Comparison of ENCODE assay signal across 8 cellular contexts in genomic region chr1:28882009-28882628, GRCh38. TPM values are rescaled to one million over a fixed set of nuclear protein-coding genes. Genes with fewer than 3 reads are reported as not detected.
DNase-seq lines count a peak whose midpoint lies in the region; ATAC-seq and TF ChIP-seq lines count a peak whose summit lies in the region.

No MANE protein-coding gene starts in this region.

- peak overlapping the region; percentile 45 for H3K4me2 ChIP-seq in Loucy (ENCODE audit: low read depth, low read length, poor library complexity, severe bottlenecking)
- H3K4me2 ChIP-seq in fibroblast of lung (ENCODE audit: extremely low read depth, insufficient read depth, low read length), result no peak overlapping the region
- H3K4me2 ChIP-seq in neural cell (ENCODE audit: low read length), result no peak overlapping the region

- H3K4me1 ChIP-seq in Loucy (ENCODE audit: insufficient read depth, low read length, poor library complexity, severe bottlenecking) (peaks cover 42% of the 10 kb centered on the region), fibroblast of lung (ENCODE audit: control insufficient read depth, extremely low read depth, insufficient read depth, low read length) (peaks cover 11% of the 10 kb centered on the region)

- peak; percentile 95 for TF ChIP-seq CTCF in Loucy (conservative IDR thresholded peaks at IDR 0.05; ENCODE audit: low read length)
- TF ChIP-seq CTCF in fibroblast of lung (conservative IDR thresholded peaks at IDR 0.05 in 1 of 2, IDR thresholded peaks at IDR 0.05 in 1 of 2; ENCODE audit: low read depth in 1 of 2, low read length in 2 of 2), result peak; percentile 86 to 95
- peak; percentile 97 for TF ChIP-seq CTCF in neural cell (IDR thresholded peaks at IDR 0.05; ENCODE audit: poor library complexity, severe bottlenecking)

- peak overlapping the region; percentile 60 to 80 for H3K27ac Mint-ChIP-seq in stimulated activated naive CD8-positive, alpha-beta T cell treated with anti-CD3 and anti-CD28 coated beads, Interleukin-15, amount 100 ng/mL, for 72 hours

- H3K36me3 ChIP-seq in Loucy (ENCODE audit: insufficient read depth, low read length), result no peaks in the 10 kb centered on the region
- no peaks in the 10 kb centered on the region for H3K36me3 ChIP-seq in fibroblast of lung (ENCODE audit: control insufficient read depth, insufficient read depth, low read length)
- no peaks in the 10 kb centered on the region for H3K36me3 ChIP-seq in neural cell (ENCODE audit: insufficient read depth, low read length)

- H4K20me1 ChIP-seq in Loucy (ENCODE audit: insufficient read depth, low read length, poor library complexity, severe bottlenecking) (no peaks in the 10 kb centered on the region), fibroblast of lung (ENCODE audit: control insufficient read depth, extremely low read depth, insufficient read depth, low read length) (no peaks in the 10 kb centered on the region), neural cell (ENCODE audit: insufficient read depth) (no peaks in the 10 kb centered on the region)

- TF ChIP-seq RAD21 in neural cell (conservative IDR thresholded peaks at IDR 0.05), result peak; percentile 99

- H3K27me3 Mint-ChIP-seq in stimulated activated naive CD8-positive, alpha-beta T cell treated with anti-CD3 and anti-CD28 coated beads, Interleukin-15, amount 100 ng/mL, for 72 hours, result no peaks in the 10 kb centered on the region

- H3K4me3 Mint-ChIP-seq in stimulated activated naive CD8-positive, alpha-beta T cell treated with anti-CD3 and anti-CD28 coated beads, Interleukin-15, amount 100 ng/mL, for 72 hours, result peak overlapping the region; percentile 18 to 34

- no peaks in the 10 kb centered on the region for H3K9me2 ChIP-seq in Loucy (replicated peaks; ENCODE audit: low read depth, low read length)
- no peaks in the 10 kb centered on the region for H3K9me2 ChIP-seq in neural cell (ENCODE audit: insufficient read depth, low read length)

- H3K9me3 ChIP-seq in Loucy (ENCODE audit: insufficient read depth, low read depth, low read length) (no peaks in the 10 kb centered on the region), fibroblast of lung (ENCODE audit: control insufficient read depth, insufficient read depth, low read depth, low read length) (no peaks in the 10 kb centered on the region), neural cell (ENCODE audit: low read length) (no peaks in the 10 kb centered on the region)

- peaks cover 44% of the 10 kb centered on the region for H3K4me1 Mint-ChIP-seq in stimulated activated naive CD8-positive, alpha-beta T cell treated with anti-CD3 and anti-CD28 coated beads, Interleukin-15, amount 100 ng/mL, for 72 hours

- no peak for TF ChIP-seq EP300 in neural cell (conservative IDR thresholded peaks at IDR 0.05; ENCODE audit: poor library complexity, severe bottlenecking)

- H3K4me3 ChIP-seq in Loucy (ENCODE audit: low read length, poor library complexity, severe bottlenecking), result no peak overlapping the region
- no peak overlapping the region for H3K4me3 ChIP-seq in fibroblast of lung (replicated peaks in 1 of 4; ENCODE audit: control extremely low read depth in 1 of 4, insufficient read depth in 1 of 4, low read depth in 3 of 4, low read length in 4 of 4)
- no peak overlapping the region for H3K4me3 ChIP-seq in neural cell (ENCODE audit: low read length)

- H3K9ac ChIP-seq in Loucy (ENCODE audit: low read depth, low read length, poor library complexity, severe bottlenecking), result no peak overlapping the region
- H3K9ac ChIP-seq in fibroblast of lung (ENCODE audit: insufficient read depth, low read length), result no peak overlapping the region
- no peak overlapping the region for H3K9ac ChIP-seq in neural cell (ENCODE audit: low read length)

- no peaks in the 10 kb centered on the region for H3K9me3 Mint-ChIP-seq in stimulated activated naive CD8-positive, alpha-beta T cell treated with anti-CD3 and anti-CD28 coated beads, Interleukin-15, amount 100 ng/mL, for 72 hours

- H3F3A ChIP-seq in Loucy (ENCODE audit: low read depth) (peaks cover 5% of the 10 kb centered on the region; the same call in 1 of the 2 replicates), neural cell (ENCODE audit: insufficient read depth, low read length, poor library complexity, severe bottlenecking) (peaks cover 4% of the 10 kb centered on the region)

- peak; percentile 27 for ATAC-seq in stimulated activated naive CD8-positive, alpha-beta T cell treated with anti-CD3 and anti-CD28 coated beads, Interleukin-15, amount 100 ng/mL, for 72 hours
- ATAC-seq in GM18868 (IDR thresholded peaks at IDR 0.05; ENCODE audit: unreplicated experiment), result no peak

- DNase-seq in EH (ENCODE audit: low read depth) (peak; percentile 88), RKO (ENCODE audit: low spot score) (peak; percentile 92), fibroblast of lung (ENCODE audit: low read depth in 2 of 2) (peak; percentile 73 to 84)
- DNase-seq in activated T-cell treated with anti-CD3 and anti-CD28 coated beads, Interleukin-2, amount 50 U/mL, for 48 hours, result peak; percentile 89
- DNase-seq in stimulated activated naive CD8-positive, alpha-beta T cell treated with anti-CD3 and anti-CD28 coated beads, Interleukin-15, amount 100 ng/mL, for 72 hours, result peak; percentile 63 to 78

- no peak overlapping the region for H3K27ac ChIP-seq in fibroblast of lung (ENCODE audit: insufficient read depth, low read length)
- no peak overlapping the region for H3K27ac ChIP-seq in neural cell (ENCODE audit: low read length)

- peak overlapping the region; percentile 90 for H2AFZ ChIP-seq in Loucy (ENCODE audit: low read length)
- peak overlapping the region; percentile 28 for H2AFZ ChIP-seq in fibroblast of lung (ENCODE audit: low read length)
- no peak overlapping the region for H2AFZ ChIP-seq in neural cell (ENCODE audit: low read depth, low read length)

- H3K27me3 ChIP-seq in Loucy (ENCODE audit: insufficient read depth, low read length, poor library complexity, severe bottlenecking), result no peaks in the 10 kb centered on the region
- H3K27me3 ChIP-seq in fibroblast of lung (ENCODE audit: control insufficient read depth, insufficient read depth, low read length), result no peaks in the 10 kb centered on the region
- H3K27me3 ChIP-seq in neural cell (ENCODE audit: insufficient read depth, low read depth, low read length), result peaks cover 10% of the 10 kb centered on the region

- peaks cover 2% of the 10 kb centered on the region; the same call in 1 of the 2 replicates for H3K79me2 ChIP-seq in Loucy (ENCODE audit: insufficient read depth, low read length)
- H3K79me2 ChIP-seq in fibroblast of lung (ENCODE audit: control insufficient read depth, insufficient read depth, low read length), result no peaks in the 10 kb centered on the region
- no peaks in the 10 kb centered on the region for H3K79me2 ChIP-seq in neural cell (replicated peaks; ENCODE audit: insufficient read depth, low read length)

TF ChIP-seq in neural cell, 6 proteins besides CTCF, POLR2A, EP300 and RAD21:
- TF ChIP-seq SMC3 (conservative IDR thresholded peaks at IDR 0.05; ENCODE audit: poor library complexity), result peak; percentile 99
- TF ChIP-seq EZH2 (IDR thresholded peaks at IDR 0.05; ENCODE audit: borderline replicate concordance, insufficient read depth, low read length, poor library complexity, severe bottlenecking), result no peak
- TF ChIP-seq POLR2AphosphoS5 (IDR thresholded peaks at IDR 0.05), result no peak
- no peak for TF ChIP-seq TAF1 (IDR thresholded peaks at IDR 0.05; ENCODE audit: low read depth)
TF ChIP-seq in neural cell: peak in this region for 1.

RNA-seq across cellular contexts. Expression of gene EPB41, which starts 32.2 kb away (rescaled TPM):
- total RNA-seq in fibroblast of lung, result 23.1 and 38.0 TPM in 2 replicates
- 7.4 TPM in 2 replicates for polyA plus RNA-seq in fibroblast of lung
- 2.9 and 3.3 TPM in 2 replicates for polyA plus RNA-seq in fibroblast of lung (2012)
- 2.7 and 9.1 TPM in 2 replicates for polyA minus RNA-seq in fibroblast of lung (ENCODE audit: low replicate concordance)
- polyA plus RNA-seq in neural cell, result 62.0 and 65.2 TPM in 2 replicates
- 130 and 156 TPM in 2 replicates for polyA minus RNA-seq in neural cell
